ENCODE assay signal across 8 cellular contexts in the genomic region with DNA sequence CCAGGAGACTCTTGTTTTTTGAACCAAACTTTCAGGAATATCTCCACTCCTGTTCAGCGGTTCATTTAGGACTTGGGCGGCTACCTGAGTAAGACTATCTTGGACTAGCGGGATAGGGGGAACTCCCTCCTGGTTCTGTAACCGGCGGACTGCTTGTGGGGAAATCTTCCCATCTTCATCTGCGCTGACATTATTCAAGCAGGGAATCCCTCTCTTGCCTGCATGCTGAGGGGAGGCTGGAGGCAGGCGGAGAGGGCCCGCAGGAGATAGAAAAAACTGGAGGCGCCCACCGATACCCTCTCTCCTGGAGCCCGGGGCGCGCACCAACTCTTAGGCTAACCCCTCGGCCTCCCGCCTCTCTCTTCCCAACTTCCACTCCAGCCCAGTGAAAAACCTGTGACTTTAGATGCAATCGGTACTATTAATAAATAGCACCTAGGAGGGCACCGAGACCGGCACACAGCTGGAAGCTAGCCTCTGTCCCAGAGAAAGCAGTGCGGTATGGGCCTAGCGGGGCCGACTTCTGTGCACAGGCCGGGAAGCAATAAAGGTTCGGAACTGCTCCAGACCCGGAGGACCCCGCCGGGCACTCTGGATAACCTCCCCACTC. TPM values are rescaled to one million over a fixed set of nuclear protein-coding genes. Genes with fewer than 3 reads are reported as not detected.
DNase-seq lines count a peak whose midpoint lies in the region; ATAC-seq and TF ChIP-seq lines count a peak whose summit lies in the region.
"Had no signal": no experiment of that assay in that cellular context is flagged by ENCODE, and none has a peak within 500 bp of the region (broad histone marks: within the 10 kb centered on the region; RNA-seq: fewer than 3 reads in every experiment).

No MANE protein-coding gene starts in this region.

- H3K36me3 ChIP-seq in HUES48 (ENCODE audit: control insufficient read depth, insufficient read depth, low read length) (no peaks in the 10 kb centered on the region), brain microvascular endothelial cell (replicated peaks) (no peaks in the 10 kb centered on the region), kidney epithelial cell (ENCODE audit: control insufficient read depth, insufficient read depth, low read length) (no peaks in the 10 kb centered on the region), suprapubic skin (no peaks in the 10 kb centered on the region)

- 18% methylated on average over 10 of the region's 26 CpGs for WGBS in suprapubic skin

- H3K27me3 ChIP-seq in HUES48 (ENCODE audit: control insufficient read depth, insufficient read depth, low read length) (peaks cover 19% of the 10 kb centered on the region), brain microvascular endothelial cell (replicated peaks) (no peaks in the 10 kb centered on the region), kidney epithelial cell (ENCODE audit: control insufficient read depth, insufficient read depth, low read length) (no peaks in the 10 kb centered on the region), suprapubic skin (peaks cover 7% of the 10 kb centered on the region)

- TF ChIP-seq CTCF in brain microvascular endothelial cell (IDR thresholded peaks at IDR 0.05; ENCODE audit: low read depth, low read length, missing control alignments) (no peak), kidney epithelial cell (IDR thresholded peaks at IDR 0.05; ENCODE audit: insufficient read depth, low read length, poor library complexity, severe bottlenecking) (no peak), suprapubic skin (IDR thresholded peaks at IDR 0.05) (no peak)

- DNase-seq in brain microvascular endothelial cell (peak; percentile 5), kidney epithelial cell (ENCODE audit: low read depth) (no peak), suprapubic skin (ENCODE audit: low spot score in 2 of 2) (no peak), DMS153 (lab: John Stamatoyannopoulos, UW) (no peak), middle frontal gyrus (ENCODE audit: extremely low spot score, low spot score) (no peak)

- TF ChIP-seq EP300 in suprapubic skin (IDR thresholded peaks at IDR 0.05) = no peak

- ATAC-seq in GM18511 (IDR thresholded peaks at IDR 0.05; ENCODE audit: unreplicated experiment) = no peak
- ATAC-seq: activated CD8-positive, alpha-beta T cell treated with anti-CD3 and anti-CD28 coated beads for 36 hours had no signal

- H3K4me3 ChIP-seq in HUES48 (ENCODE audit: low read depth, low read length) (peak overlapping the region; percentile 90), brain microvascular endothelial cell (ENCODE audit: low read depth, low read length) (peak overlapping the region; percentile 88), kidney epithelial cell (ENCODE audit: low read depth, low read length) (peak overlapping the region; percentile 93), suprapubic skin (peak overlapping the region; percentile 71)

- no peak for TF ChIP-seq POLR2A in suprapubic skin (IDR thresholded peaks at IDR 0.05)

- peak overlapping the region; percentile 65 for H3K27ac ChIP-seq in HUES48 (ENCODE audit: low read depth, low read length)
- peak overlapping the region; percentile 31 for H3K27ac ChIP-seq in brain microvascular endothelial cell
- H3K27ac ChIP-seq in suprapubic skin = peak overlapping the region; percentile 92

- H3K9me3 ChIP-seq in HUES48 (ENCODE audit: control insufficient read depth, insufficient read depth, low read length) (no peaks in the 10 kb centered on the region), suprapubic skin (no peaks in the 10 kb centered on the region)

- peak overlapping the region; percentile 33 for H3K9ac ChIP-seq in HUES48 (ENCODE audit: low read depth, low read length)

- in situ Hi-C loops in brain microvascular endothelial cell (cut with HindIII; ENCODE audit: low pct_ligation_motif_present, low sequenced_read_pairs) = no loop called here

- H3K4me1 ChIP-seq in HUES48 (ENCODE audit: control insufficient read depth, insufficient read depth, low read length) (peaks cover 19% of the 10 kb centered on the region), suprapubic skin (peaks cover 21% of the 10 kb centered on the region)

RNA-seq across cellular contexts. Expression of a gene that starts 1.7 kb away (rescaled TPM):
- 12.6 and 24.6 TPM in 2 replicates for total RNA-seq in kidney epithelial cell
- total RNA-seq in suprapubic skin = 10 to 100 TPM; 21.3 to 47.0 (median 29.3) TPM
- total RNA-seq: activated CD8-positive, alpha-beta T cell treated with anti-CD3 and anti-CD28 coated beads for 36 hours had no signal

Comparison
In these comparisons a context has a peak if more than half of its experiments do, and no peak if none do; other contexts are left out.
1. H3K27ac ChIP-seq: peak in every context shown above with its lines; median percentile 92 in suprapubic skin; 65 in HUES48; 31 in brain microvascular endothelial cell.